Comparison of ENCODE assay signal across 37 cellular contexts in the genomic region with DNA sequence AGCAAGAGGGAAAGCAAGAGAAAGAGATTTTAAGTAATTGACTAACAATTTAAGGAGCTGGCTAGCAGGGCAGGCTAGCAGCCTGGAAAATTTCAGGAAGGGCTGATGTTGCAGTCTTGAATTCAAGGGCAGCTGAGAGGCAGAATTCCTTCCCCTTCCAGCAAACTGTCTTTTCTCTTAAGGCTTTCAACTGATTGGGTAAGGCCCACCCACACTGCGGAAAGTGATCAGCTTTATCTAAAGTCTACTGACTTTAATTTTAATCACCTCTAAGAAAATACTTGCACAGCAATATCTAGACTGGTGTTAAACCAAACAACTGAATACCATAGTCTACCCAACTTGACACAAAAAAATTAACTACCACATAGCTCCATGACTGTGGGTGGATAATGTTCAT.
"Had no signal": no experiment of that assay in that cellular context is flagged by ENCODE, and none has a peak within 500 bp of the region (broad histone marks: within the 10 kb centered on the region; RNA-seq: fewer than 3 reads in every experiment).

No MANE protein-coding gene starts in this region.

- H3K9me3 ChIP-seq: ascending aorta had no signal

- DNase-seq: activated CD4-positive, alpha-beta memory T cell treated with anti-CD3 and anti-CD28 coated beads for 36 hours; activated CD4-positive, alpha-beta T cell treated with anti-CD3 and anti-CD28 coated beads for 1 hour; activated CD4-positive, alpha-beta T cell treated with anti-CD3 and anti-CD28 coated beads for 36 hours; activated CD4-positive, alpha-beta T cell treated with anti-CD3 and anti-CD28 coated beads for 48 hours; activated CD4-positive, alpha-beta T cell treated with anti-CD3 and anti-CD28 coated beads, Interleukin-2, amount 10 ng/mL, durations not matched to agents 7 days and 5 days; activated CD4-positive, alpha-beta T cell treated with anti-CD3 and anti-CD28 coated beads, Interleukin-2, amount 50 U/mL, for 4 hours; activated CD4-positive, CD25-positive, alpha-beta regulatory T cell; activated CD8-positive, alpha-beta memory T cell treated with anti-CD3 and anti-CD28 coated beads, Interleukin-2, amount 50 U/mL, for 4 hours; activated CD8-positive, alpha-beta T cell treated with anti-CD3 and anti-CD28 coated beads for 36 hours; activated effector memory CD4-positive, alpha-beta T cell treated with anti-CD3 and anti-CD28 coated beads, Interleukin-2, amount 50 U/mL, for 16 hours; activated gamma-delta T cell treated with Interleukin-2 at 50 U/mL for 16 hours; activated naive CD4-positive, alpha-beta T cell; activated naive CD4-positive, alpha-beta T cell treated with anti-CD3 and anti-CD28 coated beads for 36 hours; activated naive CD4-positive, alpha-beta T cell treated with anti-CD3 and anti-CD28 coated beads, Interleukin-2, amount 50 U/mL, for 16 hours; activated naive CD8-positive, alpha-beta T cell treated with anti-CD3 and anti-CD28 coated beads for 36 hours; activated T-cell treated with anti-CD3 and anti-CD28 coated beads for 4 hours; activated T-cell treated with anti-CD3 and anti-CD28 coated beads, Interleukin-2, amount 50 U/mL, for 1 hour; activated T-cell treated with anti-CD3 and anti-CD28 coated beads, Interleukin-2, amount 50 U/mL, for 4 hours; activated T-cell treated with anti-CD3 and anti-CD28 coated beads, Interleukin-2, amount 50 U/mL, for 72 hours; amygdala; anterior cingulate cortex; cerebellar nuclear complex; T-helper 1 cell; T-helper 2 cell; T-helper 9 cell; WERI-Rb-1 had no signal

- H3K27ac Mint-ChIP-seq: activated CD4-positive, alpha-beta memory T cell treated with anti-CD3 and anti-CD28 coated beads for 36 hours; activated CD4-positive, alpha-beta T cell treated with anti-CD3 and anti-CD28 coated beads for 36 hours; activated CD4-positive, alpha-beta T cell treated with anti-CD3 and anti-CD28 coated beads, Interleukin-2, amount 10 ng/mL, durations not matched to agents 7 days and 5 days; activated CD8-positive, alpha-beta T cell treated with anti-CD3 and anti-CD28 coated beads for 36 hours; activated naive CD4-positive, alpha-beta T cell treated with anti-CD3 and anti-CD28 coated beads for 36 hours; activated naive CD4-positive, alpha-beta T cell treated with anti-CD3 and anti-CD28 coated beads, Interleukin-2, amount 50 U/mL, for 72 hours; activated naive CD8-positive, alpha-beta T cell treated with anti-CD3 and anti-CD28 coated beads for 36 hours; activated T-cell treated with anti-CD3 and anti-CD28 coated beads, Interleukin-2, amount 50 U/mL, for 72 hours; activated T-helper 1 cell treated with anti-CD3 and anti-CD28 coated beads, Interleukin-12 subunit alpha, Interleukin-12 subunit beta, Interleukin-2, Interleukin-4 antibody, amounts not matched to agents 30 ng/mL and 10 ng/mL and 1 ng/mL, durations not matched to agents 14 hours and 24 hours and 36 hours; activated T-helper 17 cell treated with anti-CD3 and anti-CD28 coated beads, Interleukin-2, amount 50 U/mL, for 72 hours; T-helper 1 cell treated with Interleukin-12 subunit alpha and Interleukin-12 subunit beta and Interleukin-4 antibody, amounts not matched to agents 30 μg/mL and 1 μg/mL, for 36 hours; T-helper 2 cell treated with Interferon-gamma antibody and Interleukin-4, amounts not matched to agents 5 μg/mL and 100 μg/mL, for 36 hours; WTC11 had no signal

- H3K4me1 Mint-ChIP-seq: activated CD4-positive, alpha-beta T cell treated with anti-CD3 and anti-CD28 coated beads for 36 hours; activated CD4-positive, alpha-beta T cell treated with anti-CD3 and anti-CD28 coated beads, Interleukin-2, amount 10 ng/mL, durations not matched to agents 7 days and 5 days; activated naive CD8-positive, alpha-beta T cell treated with anti-CD3 and anti-CD28 coated beads for 36 hours; activated T-helper 17 cell treated with anti-CD3 and anti-CD28 coated beads, Interleukin-2, amount 50 U/mL, for 72 hours; central memory CD8-positive, alpha-beta T cell had no signal

- FAIRE-seq: TTC549 had no signal

- H3K36me3 ChIP-seq: ascending aorta, WERI-Rb-1 had no signal

- H3K36me3 Mint-ChIP-seq: activated CD4-positive, alpha-beta memory T cell treated with anti-CD3 and anti-CD28 coated beads for 36 hours; activated naive CD4-positive, alpha-beta T cell treated with anti-CD3 and anti-CD28 coated beads, Interleukin-2, amount 50 U/mL, for 72 hours; activated naive CD8-positive, alpha-beta T cell treated with anti-CD3 and anti-CD28 coated beads for 36 hours; brain; WTC11 had no signal

- H3K27me3 Mint-ChIP-seq: activated CD4-positive, alpha-beta memory T cell treated with anti-CD3 and anti-CD28 coated beads for 36 hours; activated CD4-positive, alpha-beta T cell treated with anti-CD3 and anti-CD28 coated beads, Interleukin-2, amount 10 ng/mL, durations not matched to agents 7 days and 5 days; activated CD8-positive, alpha-beta T cell treated with anti-CD3 and anti-CD28 coated beads for 36 hours; activated T-helper 17 cell treated with anti-CD3 and anti-CD28 coated beads, Interleukin-2, amount 50 U/mL, for 72 hours; brain; central memory CD8-positive, alpha-beta T cell had no signal

- H3K9me3 Mint-ChIP-seq: activated CD4-positive, alpha-beta T cell treated with anti-CD3 and anti-CD28 coated beads, Interleukin-2, amount 10 ng/mL, durations not matched to agents 7 days and 5 days; activated naive CD4-positive, alpha-beta T cell treated with anti-CD3 and anti-CD28 coated beads for 36 hours; activated naive CD4-positive, alpha-beta T cell treated with anti-CD3 and anti-CD28 coated beads, Interleukin-2, amount 50 U/mL, for 72 hours; activated T-helper 1 cell treated with anti-CD3 and anti-CD28 coated beads, Interleukin-12 subunit alpha, Interleukin-12 subunit beta, Interleukin-2, Interleukin-4 antibody, amounts not matched to agents 30 ng/mL and 10 ng/mL and 1 ng/mL, durations not matched to agents 14 hours and 24 hours and 36 hours; brain; T-helper 1 cell treated with Interleukin-12 subunit alpha and Interleukin-12 subunit beta and Interleukin-4 antibody, amounts not matched to agents 30 μg/mL and 1 μg/mL, for 36 hours; T-helper 2 cell treated with Interferon-gamma antibody and Interleukin-4, amounts not matched to agents 5 μg/mL and 100 μg/mL, for 36 hours; WTC11 had no signal

- H3K27ac ChIP-seq: ascending aorta, WERI-Rb-1 had no signal

- H3K4me3 Mint-ChIP-seq: activated CD4-positive, alpha-beta memory T cell treated with anti-CD3 and anti-CD28 coated beads for 36 hours; activated CD4-positive, alpha-beta T cell treated with anti-CD3 and anti-CD28 coated beads for 36 hours; activated CD4-positive, alpha-beta T cell treated with anti-CD3 and anti-CD28 coated beads, Interleukin-2, amount 10 ng/mL, durations not matched to agents 7 days and 5 days; activated CD8-positive, alpha-beta T cell treated with anti-CD3 and anti-CD28 coated beads for 36 hours; activated naive CD4-positive, alpha-beta T cell treated with anti-CD3 and anti-CD28 coated beads for 36 hours; activated naive CD8-positive, alpha-beta T cell treated with anti-CD3 and anti-CD28 coated beads for 36 hours; activated T-cell treated with anti-CD3 and anti-CD28 coated beads, Interleukin-2, amount 50 U/mL, for 4 hours; activated T-cell treated with anti-CD3 and anti-CD28 coated beads, Interleukin-2, amount 50 U/mL, for 72 hours; activated T-helper 1 cell treated with anti-CD3 and anti-CD28 coated beads, Interleukin-12 subunit alpha, Interleukin-12 subunit beta, Interleukin-2, Interleukin-4 antibody, amounts not matched to agents 30 ng/mL and 10 ng/mL and 1 ng/mL, durations not matched to agents 14 hours and 24 hours and 36 hours; activated T-helper 17 cell treated with anti-CD3 and anti-CD28 coated beads, Interleukin-2, amount 50 U/mL, for 72 hours; brain; central memory CD8-positive, alpha-beta T cell; T-helper 1 cell treated with Interleukin-12 subunit alpha and Interleukin-12 subunit beta and Interleukin-4 antibody, amounts not matched to agents 30 μg/mL and 1 μg/mL, for 36 hours; T-helper 2 cell treated with Interferon-gamma antibody and Interleukin-4, amounts not matched to agents 5 μg/mL and 100 μg/mL, for 36 hours; WTC11 had no signal

- H3K4me3 ChIP-seq: ascending aorta had no signal

- ATAC-seq: activated CD4-positive, alpha-beta T cell treated with anti-CD3 and anti-CD28 coated beads for 36 hours; activated CD4-positive, CD25-positive, alpha-beta regulatory T cell treated with anti-CD3 and anti-CD28 coated beads, Interleukin-2, amount 50 U/mL, for 24 hours; activated CD8-positive, alpha-beta T cell treated with anti-CD3 and anti-CD28 coated beads for 36 hours; activated naive CD4-positive, alpha-beta T cell treated with anti-CD3 and anti-CD28 coated beads, Interleukin-2, amount 50 U/mL, for 72 hours; activated T-cell treated with anti-CD3 and anti-CD28 coated beads, Interleukin-2, amount 50 U/mL, for 4 hours; activated T-cell treated with anti-CD3 and anti-CD28 coated beads, Interleukin-2, amount 50 U/mL, for 72 hours; activated T-helper 17 cell treated with anti-CD3 and anti-CD28 coated beads, Interleukin-2, amount 50 U/mL, for 72 hours; WTC11 had no signal

- H3K27me3 ChIP-seq: ascending aorta had no signal
